ENCODE assay signal across 3 cellular contexts in the genomic region with DNA sequence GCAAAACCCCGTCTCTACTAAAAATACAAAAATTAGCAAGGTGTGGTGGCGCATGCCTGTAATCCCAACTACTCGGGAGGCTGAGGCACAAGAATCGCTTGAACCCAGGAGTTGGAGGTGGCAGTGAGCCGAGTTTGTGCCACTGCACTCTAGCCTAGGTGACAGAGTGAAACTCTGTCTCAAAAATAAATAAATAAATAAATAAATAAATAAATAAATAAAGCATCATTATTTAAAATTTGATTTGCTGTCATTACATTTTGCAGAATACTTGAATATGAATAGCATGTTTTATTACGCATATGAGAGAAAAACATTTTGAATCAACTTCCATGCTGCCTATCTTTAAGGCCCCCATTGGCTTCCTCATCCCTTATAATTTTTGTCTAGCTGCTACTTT. TPM values are rescaled to one million over a fixed set of nuclear protein-coding genes. Genes with fewer than 3 reads are reported as not detected.
DNase-seq lines count a peak whose midpoint lies in the region; ATAC-seq, FAIRE-seq and TF ChIP-seq lines count a peak whose summit lies in the region.
"Not testable (repeated sequence)": the region's sequence is repeated elsewhere in the genome, so short reads cannot be mapped to it uniquely, and the experiment has no call there.

No MANE protein-coding gene starts in this region.

- TF ChIP-seq EP300 in A549 (IDR thresholded peaks at IDR 0.05), result not testable (repeated sequence)

- TF ChIP-seq POLR2A in A549 (IDR thresholded peaks at IDR 0.05; ENCODE audit: low read length), result not testable (repeated sequence)

- H3K4me1 ChIP-seq in A549; HEK293 (ENCODE audit: control insufficient read depth, insufficient read depth, low read length): not testable (repeated sequence)

- H3K4me3 ChIP-seq in A549; HEK293 (ENCODE audit: low read depth, low read length): not testable (repeated sequence)

- H3K36me3 ChIP-seq in HEK293 (ENCODE audit: control insufficient read depth in 2 of 2, insufficient read depth in 1 of 2, low read length in 2 of 2), result not testable (repeated sequence)

- TF ChIP-seq RAD21 in A549 (conservative IDR thresholded peaks at IDR 0.05 in 1 of 2, IDR thresholded peaks at IDR 0.05 in 1 of 2), result not testable (repeated sequence)

- FAIRE-seq in A549 (lab: Jason Lieb, UNC), result not testable (repeated sequence)
- peak; percentile 78 for FAIRE-seq in colon (lab: Jason Lieb, UNC)

- H3K4me2 ChIP-seq in A549, result not testable (repeated sequence)

- not testable (repeated sequence) for H3K27ac ChIP-seq in A549; HEK293 (ENCODE audit: extremely low read depth, low read depth, low read length)

- not testable (repeated sequence) for DNase-seq in A549 (ENCODE audit: low read depth in 1 of 2, low spot score in 1 of 2)

- not testable (repeated sequence) for H3K9me3 ChIP-seq in A549; HEK293 (ENCODE audit: control insufficient read depth, insufficient read depth, low read depth, low read length)

- 94% methylated on average over 6 of the region's 6 CpGs for WGBS in A549 (ENCODE audit: missing lambda C conversion rate)

- not testable (repeated sequence) for ATAC-seq in A549

- not testable (repeated sequence) for TF ChIP-seq CTCF in A549 (IDR thresholded peaks at IDR 0.05); HEK293 (tag by site-specific recombination; IDR thresholded peaks at IDR 0.05)

- CTCF ChIA-PET in A549 (lab: Yijun Ruan, JAX), result not testable (repeated sequence)
- CTCF ChIA-PET in HEK293 (lab: Yijun Ruan, JAX), result interaction anchor here (1.1 to 3.4 kb wide), 2 partner anchors 130 to 137 kb away, joined by 3 to 15 read pairs; no protein-coding TSS in a partner anchor

- POLR2A ChIA-PET in A549 (lab: Yijun Ruan, JAX); HEK293 (lab: Yijun Ruan, JAX): not testable (repeated sequence)

TF ChIP-seq in A549, 52 proteins besides CTCF, POLR2A, EP300 and RAD21:
- TF ChIP-seq ZC3H11A (IDR thresholded peaks at IDR 0.05), result peak; percentile 89

TF ChIP-seq in HEK293, 187 proteins besides CTCF, POLR2A, EP300 and RAD21:
- TF ChIP-seq, protein P1, sequence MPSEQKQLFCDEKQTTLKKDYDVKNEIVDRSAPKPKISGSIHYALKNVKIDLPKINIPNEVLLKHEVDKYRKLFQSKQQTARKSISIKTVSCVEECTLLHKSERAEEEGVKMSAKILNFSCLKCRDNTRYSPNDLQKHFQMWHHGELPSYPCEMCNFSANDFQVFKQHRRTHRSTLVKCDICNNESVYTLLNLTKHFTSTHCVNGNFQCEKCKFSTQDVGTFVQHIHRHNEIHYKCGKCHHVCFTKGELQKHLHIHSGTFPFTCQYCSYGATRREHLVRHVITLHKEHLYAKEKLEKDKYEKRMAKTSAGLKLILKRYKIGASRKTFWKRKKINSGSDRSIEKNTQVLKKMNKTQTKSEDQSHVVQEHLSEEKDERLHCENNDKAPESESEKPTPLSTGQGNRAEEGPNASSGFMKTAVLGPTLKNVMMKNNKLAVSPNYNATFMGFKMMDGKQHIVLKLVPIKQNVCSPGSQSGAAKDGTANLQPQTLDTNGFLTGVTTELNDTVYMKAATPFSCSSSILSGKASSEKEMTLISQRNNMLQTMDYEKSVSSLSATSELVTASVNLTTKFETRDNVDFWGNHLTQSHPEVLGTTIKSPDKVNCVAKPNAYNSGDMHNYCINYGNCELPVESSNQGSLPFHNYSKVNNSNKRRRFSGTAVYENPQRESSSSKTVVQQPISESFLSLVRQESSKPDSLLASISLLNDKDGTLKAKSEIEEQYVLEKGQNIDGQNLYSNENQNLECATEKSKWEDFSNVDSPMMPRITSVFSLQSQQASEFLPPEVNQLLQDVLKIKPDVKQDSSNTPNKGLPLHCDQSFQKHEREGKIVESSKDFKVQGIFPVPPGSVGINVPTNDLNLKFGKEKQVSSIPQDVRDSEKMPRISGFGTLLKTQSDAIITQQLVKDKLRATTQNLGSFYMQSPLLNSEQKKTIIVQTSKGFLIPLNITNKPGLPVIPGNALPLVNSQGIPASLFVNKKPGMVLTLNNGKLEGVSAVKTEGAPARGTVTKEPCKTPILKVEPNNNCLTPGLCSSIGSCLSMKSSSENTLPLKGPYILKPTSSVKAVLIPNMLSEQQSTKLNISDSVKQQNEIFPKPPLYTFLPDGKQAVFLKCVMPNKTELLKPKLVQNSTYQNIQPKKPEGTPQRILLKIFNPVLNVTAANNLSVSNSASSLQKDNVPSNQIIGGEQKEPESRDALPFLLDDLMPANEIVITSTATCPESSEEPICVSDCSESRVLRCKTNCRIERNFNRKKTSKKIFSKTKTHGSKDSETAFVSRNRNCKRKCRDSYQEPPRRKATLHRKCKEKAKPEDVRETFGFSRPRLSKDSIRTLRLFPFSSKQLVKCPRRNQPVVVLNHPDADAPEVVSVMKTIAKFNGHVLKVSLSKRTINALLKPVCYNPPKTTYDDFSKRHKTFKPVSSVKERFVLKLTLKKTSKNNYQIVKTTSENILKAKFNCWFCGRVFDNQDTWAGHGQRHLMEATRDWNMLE (tag by site-specific recombination; conservative IDR thresholded peaks at IDR 0.05; ENCODE audit: low read depth), result peak; percentile 71
- TF ChIP-seq ZNF202 (tag by site-specific recombination; IDR thresholded peaks at IDR 0.05; ENCODE audit: borderline replicate concordance) (peak; percentile 19; the same call in 1 of the 2 replicates), ZNF510 (tag by site-specific recombination; IDR thresholded peaks at IDR 0.05; ENCODE audit: insufficient replicate concordance) (peak; percentile 56), SP3 (tag by site-specific recombination; IDR thresholded peaks at IDR 0.05) (0 out of 2 replicates have a peak, but pooled peaks have one; percentile 18), ZNF555 (tag by site-specific recombination; conservative IDR thresholded peaks at IDR 0.05) (peak; percentile 46), ZNF623 (tag by site-specific recombination; IDR thresholded peaks at IDR 0.05) (peak; percentile 52), ZBTB8A (tag by site-specific recombination; IDR thresholded peaks at IDR 0.05) (peak; percentile 51; the same call in 1 of the 2 replicates), ZNF140 (tag by site-specific recombination; IDR thresholded peaks at IDR 0.05) (peak; percentile 65), ZNF394 (tag by site-specific recombination; IDR thresholded peaks at IDR 0.05; ENCODE audit: borderline replicate concordance) (peak; percentile 82; the same call in 1 of the 2 replicates), ZNF426 (tag by site-specific recombination; IDR thresholded peaks at IDR 0.05) (peak; percentile 76)
- TF ChIP-seq, protein P2, sequence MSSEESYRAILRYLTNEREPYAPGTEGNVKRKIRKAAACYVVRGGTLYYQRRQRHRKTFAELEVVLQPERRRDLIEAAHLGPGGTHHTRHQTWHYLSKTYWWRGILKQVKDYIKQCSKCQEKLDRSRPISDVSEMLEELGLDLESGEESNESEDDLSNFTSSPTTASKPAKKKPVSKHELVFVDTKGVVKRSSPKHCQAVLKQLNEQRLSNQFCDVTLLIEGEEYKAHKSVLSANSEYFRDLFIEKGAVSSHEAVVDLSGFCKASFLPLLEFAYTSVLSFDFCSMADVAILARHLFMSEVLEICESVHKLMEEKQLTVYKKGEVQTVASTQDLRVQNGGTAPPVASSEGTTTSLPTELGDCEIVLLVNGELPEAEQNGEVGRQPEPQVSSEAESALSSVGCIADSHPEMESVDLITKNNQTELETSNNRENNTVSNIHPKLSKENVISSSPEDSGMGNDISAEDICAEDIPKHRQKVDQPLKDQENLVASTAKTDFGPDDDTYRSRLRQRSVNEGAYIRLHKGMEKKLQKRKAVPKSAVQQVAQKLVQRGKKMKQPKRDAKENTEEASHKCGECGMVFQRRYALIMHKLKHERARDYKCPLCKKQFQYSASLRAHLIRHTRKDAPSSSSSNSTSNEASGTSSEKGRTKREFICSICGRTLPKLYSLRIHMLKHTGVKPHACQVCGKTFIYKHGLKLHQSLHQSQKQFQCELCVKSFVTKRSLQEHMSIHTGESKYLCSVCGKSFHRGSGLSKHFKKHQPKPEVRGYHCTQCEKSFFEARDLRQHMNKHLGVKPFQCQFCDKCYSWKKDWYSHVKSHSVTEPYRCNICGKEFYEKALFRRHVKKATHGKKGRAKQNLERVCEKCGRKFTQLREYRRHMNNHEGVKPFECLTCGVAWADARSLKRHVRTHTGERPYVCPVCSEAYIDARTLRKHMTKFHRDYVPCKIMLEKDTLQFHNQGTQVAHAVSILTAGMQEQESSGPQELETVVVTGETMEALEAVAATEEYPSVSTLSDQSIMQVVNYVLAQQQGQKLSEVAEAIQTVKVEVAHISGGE (tag by site-specific recombination; conservative IDR thresholded peaks at IDR 0.05; ENCODE audit: low read depth), result peak; percentile 53

RNA-seq across cellular contexts. Expression of a gene that starts 53.4 kb away (rescaled TPM):
- polyA plus RNA-seq in A549 (2011; rRNA removed) (62.0 and 82.6 TPM in 2 replicates), A549 (2017; fragmentation: RNase III; extraction: RNeasy Plus Mini Kit Qiagen cat#74134 plus additional on column Dnase treatment) (22.5 to 26.8 TPM (median 23.5 TPM) in 3 replicates)
- polyA plus RNA-seq in A549 (2012; cell fraction: cytosol; rRNA removed), result 24.3 and 27.1 TPM in 2 replicates
- polyA plus RNA-seq in A549 (2012; cell fraction: nucleus; rRNA removed), result 27.7 and 36.9 TPM in 2 replicates
- 69.6 and 90.6 TPM in 2 replicates for polyA minus RNA-seq in A549 (2011; rRNA and poly(A)+ RNA removed)
